Comparison of ENCODE assay signal across 8 cellular contexts in the genomic region with DNA sequence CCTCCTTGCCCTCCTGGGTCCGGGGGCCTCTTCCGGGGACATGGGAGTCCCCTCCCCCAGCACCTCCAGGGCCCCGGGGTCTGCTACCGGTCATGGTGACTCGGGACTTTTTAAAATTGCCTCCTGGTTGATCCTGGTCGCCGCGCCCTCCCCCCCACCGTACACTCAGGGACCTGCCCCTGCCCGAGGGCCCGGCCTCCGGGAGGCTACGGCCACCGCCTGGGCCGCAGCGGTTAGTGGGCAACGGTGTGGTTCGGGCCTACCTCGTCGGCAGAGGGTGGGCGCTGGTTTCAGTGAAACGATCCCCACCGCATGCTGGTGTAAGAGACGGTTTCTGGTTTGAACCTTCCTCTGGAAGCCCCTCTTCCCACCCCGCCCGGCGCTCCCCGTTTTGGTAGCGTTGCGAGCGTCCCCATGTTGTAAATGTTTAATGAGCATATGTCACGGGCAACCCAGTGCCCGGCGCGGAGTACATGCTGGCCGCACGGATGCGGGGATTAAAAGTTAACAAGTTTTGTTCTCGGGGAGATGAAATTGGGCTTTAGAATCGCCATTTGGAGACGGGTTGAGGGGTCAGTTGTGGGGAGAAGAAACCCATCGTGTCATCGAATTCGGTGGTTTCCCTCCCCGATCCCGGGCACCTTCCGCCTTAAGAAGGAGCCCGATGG. TPM values are rescaled to one million over a fixed set of nuclear protein-coding genes. Genes with fewer than 3 reads are reported as not detected.
DNase-seq lines count a peak whose midpoint lies in the region; ATAC-seq, FAIRE-seq and TF ChIP-seq lines count a peak whose summit lies in the region.

No MANE protein-coding gene starts in this region.

- peak overlapping the region; percentile 89 to 98 (median 94) for H3K4me3 Mint-ChIP-seq in T-cell

- H3K4me1 Mint-ChIP-seq in T-cell, result peaks cover 48 to 64% (median 58%) of the 10 kb centered on the region in 3 donors

- H3K27me3 Mint-ChIP-seq in T-cell, result no peaks in the 10 kb centered on the region

- H3K9ac ChIP-seq in iPS-20b (ENCODE audit: low read depth, low read length), result peak overlapping the region; percentile 92

- no peaks in the 10 kb centered on the region for H3K27me3 ChIP-seq in iPS-20b (ENCODE audit: insufficient read depth, low read length)
- no peaks in the 10 kb centered on the region for H3K27me3 ChIP-seq in spleen (replicated peaks in 1 of 7)

- H3K27ac Mint-ChIP-seq in T-cell, result peak overlapping the region; percentile 95

- no peaks in the 10 kb centered on the region for H3K36me3 ChIP-seq in iPS-20b (ENCODE audit: insufficient read depth, low read depth, low read length)
- no peaks in the 10 kb centered on the region for H3K36me3 ChIP-seq in spleen

- no peak for FAIRE-seq in H54 (lab: Jason Lieb, UNC)

- ATAC-seq in T-cell (replicated peaks in 1 of 4) (no peak), HG03354 (IDR thresholded peaks at IDR 0.05; ENCODE audit: poor library complexity, severe bottlenecking, unreplicated experiment) (no peak)

- 0 to 1% (median 0%) methylated on average over 27 to 48 of the region's 48 CpGs for WGBS in spleen, 5 donors

- H3K4me3 ChIP-seq in iPS-20b (ENCODE audit: low read length) (peak overlapping the region; percentile 89), spleen (peak overlapping the region; percentile 85 to 100 (median 96))

- H3K9me3 ChIP-seq in iPS-20b (ENCODE audit: insufficient read depth, low read depth, low read length) (no peaks in the 10 kb centered on the region), spleen (no peaks in the 10 kb centered on the region)

- TF ChIP-seq POLR2A in H54 (IDR thresholded peaks at IDR 0.05; ENCODE audit: low read depth, low read length), result no peak
- TF ChIP-seq POLR2A in spleen (IDR thresholded peaks at IDR 0.05), result no peak

- CTCF ChIA-PET in T-cell (lab: Charles Lee), result no interaction called here

- H3K4me1 ChIP-seq in iPS-20b (ENCODE audit: insufficient read depth, low read length), result peaks cover 41% of the 10 kb centered on the region
- H3K4me1 ChIP-seq in spleen, result peaks cover 27 to 63% (median 54%) of the 10 kb centered on the region in 6 donors

- intact Hi-C loops in spleen (cut with DNase I; ENCODE audit: low total_unique reads), result loop anchor here (5.0 to 10.0 kb wide), 3 partner anchors 58 to 312 kb away; partner anchors contain the start of gene SAP30L

- DNase-seq in H54 (ENCODE audit: insufficient read length, low spot score) (peak; percentile 33), T-cell (peak in 26 of 34 experiments; percentile 2 to 42 (median 18)), astrocyte of the hippocampus (ENCODE audit: low read depth, low spot score) (peak; percentile 65), spleen (peak; percentile 91), NCI-H2029 (lab: John Stamatoyannopoulos, UW) (no peak), NCI-H2196 (lab: John Stamatoyannopoulos, UW; ENCODE audit: unreplicated experiment) (no peak)

- POLR2A ChIA-PET in T-cell (lab: Charles Lee), result no interaction called here

- no peaks in the 10 kb centered on the region for H3K36me3 Mint-ChIP-seq in T-cell

- H3K9me3 Mint-ChIP-seq in T-cell, result no peaks in the 10 kb centered on the region

- no peak for TF ChIP-seq CTCF in spleen (IDR thresholded peaks at IDR 0.05 in 8 of 11, conservative IDR thresholded peaks at IDR 0.05 in 3 of 11)

- H3K27ac ChIP-seq in iPS-20b (ENCODE audit: low read length), result peak overlapping the region; percentile 39
- peak overlapping the region; percentile 89 to 99 (median 97) for H3K27ac ChIP-seq in spleen

RNA-seq across cellular contexts. Expression of gene LARP1, which starts 1.2 kb away (rescaled TPM):
- total RNA-seq in T-cell, result 100 to 1,000 TPM; 137 to 201 (median 182) TPM
- total RNA-seq in spleen, result 100 to 1,000 TPM; 111 to 168 (median 142) TPM
- polyA plus RNA-seq in spleen, result 10 to 100 TPM; 13.8 to 32.2 (median 15.3) TPM

Comparison
In these comparisons a context has a peak if more than half of its experiments do, and no peak if none do; other contexts are left out.
1. DNase-seq: peak in H54 (single experiment), T-cell (26 of 34), astrocyte of the hippocampus (single experiment) and spleen (single experiment); none in NCI-H2029 (single experiment) and NCI-H2196 (single experiment).